ENCODE assay signal across 17 cellular contexts in the genomic region with DNA sequence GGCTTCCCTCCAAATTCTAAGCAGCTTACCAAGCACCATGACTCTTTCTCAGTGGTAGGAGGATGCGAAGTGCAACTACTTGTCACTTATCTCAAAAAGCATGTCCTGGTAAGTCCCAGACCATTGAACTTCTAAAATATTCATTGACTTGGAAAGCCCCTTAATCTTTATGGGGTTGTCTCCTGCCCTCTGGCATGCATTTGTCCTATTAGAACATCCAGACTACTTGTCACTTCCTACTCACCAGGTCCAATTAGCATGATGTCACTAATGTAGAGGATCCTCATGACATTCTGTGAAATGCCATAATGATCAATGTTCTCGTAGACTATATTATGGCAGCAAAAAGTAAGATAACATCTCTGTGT.
DNase-seq lines count a peak whose midpoint lies in the region; ATAC-seq and TF ChIP-seq lines count a peak whose summit lies in the region.
"Had no signal": no experiment of that assay in that cellular context is flagged by ENCODE, and none has a peak within 500 bp of the region (broad histone marks: within the 10 kb centered on the region; RNA-seq: fewer than 3 reads in every experiment).

No MANE protein-coding gene starts in this region.

- no peaks in the 10 kb centered on the region for H3K27me3 Mint-ChIP-seq in endothelial cell (ENCODE audit: unreplicated experiment)
- H3K27me3 Mint-ChIP-seq: central memory CD8-positive, alpha-beta T cell had no signal

- ATAC-seq in GM18517 (IDR thresholded peaks at IDR 0.05; ENCODE audit: unreplicated experiment) (peak; percentile 47), GM21381 (IDR thresholded peaks at IDR 0.05; ENCODE audit: unreplicated experiment) (peak; percentile 36), HG02884 (IDR thresholded peaks at IDR 0.05; ENCODE audit: unreplicated experiment) (peak; percentile 44), HG03558 (IDR thresholded peaks at IDR 0.05; ENCODE audit: extremely low read depth, unreplicated experiment) (peak; percentile 18), lower lobe of right lung (no peak), right cardiac atrium (no peak)
- ATAC-seq: K562 had no signal

- peaks cover 12% of the 10 kb centered on the region for H3K4me1 Mint-ChIP-seq in endothelial cell (ENCODE audit: unreplicated experiment)
- H3K4me1 Mint-ChIP-seq: central memory CD8-positive, alpha-beta T cell had no signal

- TF ChIP-seq CTCF in endothelial cell (IDR thresholded peaks at IDR 0.05; ENCODE audit: unreplicated experiment), result no peak
- TF ChIP-seq CTCF in lower lobe of right lung (IDR thresholded peaks at IDR 0.05), result no peak

- H3K4me3 ChIP-seq in lower lobe of right lung (no peak overlapping the region), right cardiac atrium (ENCODE audit: low read length) (no peak overlapping the region)
- H3K4me3 ChIP-seq: K562, lung, thyroid gland had no signal

- H3K4me1 ChIP-seq in lower lobe of right lung (no peaks in the 10 kb centered on the region), right cardiac atrium (ENCODE audit: control insufficient read depth, insufficient read depth, low read length) (no peaks in the 10 kb centered on the region)

- H3K36me3 Mint-ChIP-seq in endothelial cell (ENCODE audit: low read depth, unreplicated experiment), result no peaks in the 10 kb centered on the region
- H3K36me3 Mint-ChIP-seq: natural killer cell treated with Interleukin-12 subunit alpha and Interleukin-12 subunit beta and Interleukin-15 and Interleukin-18, amount 100 ng/mL, for 72 hours had no signal

- no peak overlapping the region for H3K4me3 Mint-ChIP-seq in endothelial cell (ENCODE audit: unreplicated experiment)
- H3K4me3 Mint-ChIP-seq: central memory CD8-positive, alpha-beta T cell had no signal

- no peak overlapping the region for H3K27ac Mint-ChIP-seq in endothelial cell (ENCODE audit: unreplicated experiment)
- H3K27ac Mint-ChIP-seq: B cell; natural killer cell treated with Interleukin-12 subunit alpha and Interleukin-12 subunit beta and Interleukin-15 and Interleukin-18, amount 100 ng/mL, for 72 hours had no signal

- H3K9me3 Mint-ChIP-seq in endothelial cell (ENCODE audit: unreplicated experiment), result no peaks in the 10 kb centered on the region
- H3K9me3 Mint-ChIP-seq: central memory CD8-positive, alpha-beta T cell had no signal

- H3K27ac ChIP-seq in lower lobe of right lung, result no peak overlapping the region
- no peak overlapping the region for H3K27ac ChIP-seq in right cardiac atrium (ENCODE audit: low read length)
- H3K27ac ChIP-seq: thyroid gland had no signal

- DNase-seq in endothelial cell (ENCODE audit: low spot score) (no peak), lower lobe of right lung (no peak), right cardiac atrium (no peak)
- DNase-seq in activated CD4-positive, alpha-beta T cell treated with anti-CD3 and anti-CD28 coated beads for 1 hour, result no peak
- DNase-seq: NCI-H1417 treated with DMSO at 0.1 percent for 48 hours, NCI-H524, T-helper 1 cell had no signal

- H3K9me3 ChIP-seq in lower lobe of right lung (no peaks in the 10 kb centered on the region), right cardiac atrium (ENCODE audit: control insufficient read depth, low read length) (no peaks in the 10 kb centered on the region)
- H3K9me3 ChIP-seq: thyroid gland had no signal

- WGBS in right cardiac atrium, result 93% methylated on average over 2 of the region's 2 CpGs

- intact Hi-C loops in lower lobe of right lung (cut with DNase I), result no loop called here
- intact Hi-C loops in right cardiac atrium (cut with DNase I), result no loop called here

- H3K36me3 ChIP-seq in lower lobe of right lung, result no peaks in the 10 kb centered on the region
- H3K36me3 ChIP-seq: thyroid gland had no signal

- no peaks in the 10 kb centered on the region for H3K27me3 ChIP-seq in lower lobe of right lung (ENCODE audit: low read depth)
- no peaks in the 10 kb centered on the region for H3K27me3 ChIP-seq in right cardiac atrium (ENCODE audit: control insufficient read depth, insufficient read depth)
- H3K27me3 ChIP-seq: thyroid gland had no signal

Comparison
In these comparisons a context has a peak if more than half of its experiments do, and no peak if none do; other contexts are left out.
1. ATAC-seq: peak in GM18517 (single experiment), GM21381 (single experiment), HG02884 (single experiment) and HG03558 (single experiment); none in lower lobe of right lung (0 of 2) and right cardiac atrium (0 of 2).